In genomic region chr10:86775859-86776180, GRCh38 we compare ENCODE assay signal across 1 cellular context.
TF ChIP-seq lines count a peak whose summit lies in the region.

No MANE protein-coding gene starts in this region.

TF ChIP-seq in GM23338, 12 proteins besides CTCF, POLR2A, EP300 and RAD21:
- TF ChIP-seq REST (IDR thresholded peaks at IDR 0.05; ENCODE audit: unreplicated experiment): no peak
- no peak for TF ChIP-seq ZNF114 (CRISPR knock-in tag; IDR thresholded peaks at IDR 0.05)
- TF ChIP-seq POLR2AphosphoS5 (IDR thresholded peaks at IDR 0.05; ENCODE audit: low read depth): no peak
- TF ChIP-seq ZNF462 (CRISPR knock-in tag; IDR thresholded peaks at IDR 0.05): no peak
- no peak for TF ChIP-seq ETS1 (IDR thresholded peaks at IDR 0.05)
- no peak for TF ChIP-seq NANOG (IDR thresholded peaks at IDR 0.05; ENCODE audit: borderline replicate concordance)
- no peak for TF ChIP-seq EZH2 (IDR thresholded peaks at IDR 0.05; ENCODE audit: low read depth, unreplicated experiment)
- no peak for TF ChIP-seq ZNF331 (CRISPR knock-in tag; IDR thresholded peaks at IDR 0.05; ENCODE audit: low read depth)
- TF ChIP-seq CREB1 (CRISPR knock-in tag; IDR thresholded peaks at IDR 0.05; ENCODE audit: low read depth): no peak
- TF ChIP-seq JUNB (IDR thresholded peaks at IDR 0.05; ENCODE audit: unreplicated experiment): no peak
- no peak for TF ChIP-seq STAT1 (IDR thresholded peaks at IDR 0.05; ENCODE audit: unreplicated experiment)
- no peak for TF ChIP-seq EZH2phosphoT487 (IDR thresholded peaks at IDR 0.05; ENCODE audit: unreplicated experiment)
